Comparison of ENCODE assay signal across 8 cellular contexts in genomic region chr14:92748259-92749016, GRCh38. TPM values are rescaled to one million over a fixed set of nuclear protein-coding genes. Genes with fewer than 3 reads are reported as not detected.
DNase-seq lines count a peak whose midpoint lies in the region; ATAC-seq, FAIRE-seq and TF ChIP-seq lines count a peak whose summit lies in the region.

Gene LGMN, minus strand, starts transcription at chr14:92748627. Its CDS starts 15,841 bp downstream, at chr14:92732786.

- peaks cover 4% of the 10 kb centered on the region; the same call in 1 of the 3 replicates for H3K4me1 ChIP-seq in A549
- peaks cover 10% of the 10 kb centered on the region for H3K4me1 ChIP-seq in ectodermal cell (ENCODE audit: control insufficient read depth, insufficient read depth, low read length)

- H3K9me3 ChIP-seq in A549 (no peaks in the 10 kb centered on the region), ectodermal cell (ENCODE audit: control insufficient read depth, low read length) (no peaks in the 10 kb centered on the region)

- H3K4me2 ChIP-seq in A549 = peak within 1 kb of the TSS; percentile 96

- WGBS in A549 (ENCODE audit: missing lambda C conversion rate) = 3% methylated on average over 17 of the region's 50 CpGs
- WGBS in ectodermal cell, 2 experiments = 1% methylated on average over 50 of the region's 50 CpGs
- 1% methylated on average over 19 to 40 of the region's 50 CpGs for WGBS in lower leg skin, 2 donors

- H3K27ac ChIP-seq in A549 (peak within 1 kb of the TSS; percentile 75 to 91), ectodermal cell (ENCODE audit: insufficient read depth, low read depth, low read length, poor library complexity, severe bottlenecking) (peak within 1 kb of the TSS; percentile 33)

- no peak for FAIRE-seq in A549 (lab: Jason Lieb, UNC)

- intact Hi-C loops in lower leg skin (cut with DNase I; ENCODE audit: low total_unique reads) = no loop called here

- TF ChIP-seq RAD21 in A549 (conservative IDR thresholded peaks at IDR 0.05 in 1 of 2, IDR thresholded peaks at IDR 0.05 in 1 of 2) = no peak

- ATAC-seq in A549 (peak; percentile 100), GM18867 (IDR thresholded peaks at IDR 0.05; ENCODE audit: unreplicated experiment) (peak; percentile 79), HG03103 (IDR thresholded peaks at IDR 0.05; ENCODE audit: low read depth, unreplicated experiment) (peak; percentile 86)

- peak; percentile 97 for TF ChIP-seq POLR2A in A549 (IDR thresholded peaks at IDR 0.05; ENCODE audit: low read length)
- TF ChIP-seq POLR2A in lower leg skin (IDR thresholded peaks at IDR 0.05) = peak in 1 of 2 donors; percentile 92

- POLR2A ChIA-PET in A549 (lab: Yijun Ruan, JAX) = interaction anchor here (0.6 to 1.0 kb wide), 20 partner anchors 9 to 708 kb away, joined by 3 to 30 read pairs (median 5); partner anchors contain the start of genes CPSF2, GOLGA5, NDUFB1 and TRIP11

- TF ChIP-seq EP300 in A549 (IDR thresholded peaks at IDR 0.05) = no peak

- H3K36me3 ChIP-seq in ectodermal cell (ENCODE audit: control insufficient read depth, insufficient read depth, low read length) = no peaks in the 10 kb centered on the region

- CTCF ChIA-PET in A549 (lab: Yijun Ruan, JAX) = interaction anchor here (0.7 to 1.6 kb wide), 6 partner anchors 15 to 58 kb away, joined by 3 to 5 read pairs (median 4); no protein-coding TSS in a partner anchor

- DNase-seq in A549 (ENCODE audit: low read depth in 1 of 2, low spot score in 1 of 2) (peak; percentile 94 to 97), NCI-H460 (ENCODE audit: extremely low read depth, low read depth) (peak; percentile 93), lower leg skin (ENCODE audit: low spot score in 2 of 2) (peak; percentile 95 to 99)
- peak; percentile 67 to 73 for DNase-seq in activated CD8-positive, alpha-beta memory T cell treated with anti-CD3 and anti-CD28 coated beads for 1 hour (ENCODE audit: extremely low read depth in 1 of 2, low read depth in 1 of 2)
- peak; percentile 82 for DNase-seq in stimulated activated CD4-positive, alpha-beta T cell treated with anti-CD3 and anti-CD28 coated beads, Interleukin-4, amount 100 ng/mL, for 24 hours

- no peaks in the 10 kb centered on the region for H3K27me3 ChIP-seq in ectodermal cell (ENCODE audit: control insufficient read depth, insufficient read depth, low read length, poor library complexity, severe bottlenecking)

- TF ChIP-seq CTCF in A549 (IDR thresholded peaks at IDR 0.05) = no peak
- no peak for TF ChIP-seq CTCF in lower leg skin (IDR thresholded peaks at IDR 0.05)

- H3K4me3 ChIP-seq in A549 = peak within 1 kb of the TSS; percentile 73
- H3K4me3 ChIP-seq in ectodermal cell (ENCODE audit: insufficient read depth, low read depth, low read length) = peak within 1 kb of the TSS; percentile 92
- H3K4me3 ChIP-seq in lower leg skin (ENCODE audit: low read depth, poor library complexity, severe bottlenecking) = peak within 1 kb of the TSS; percentile 82

TF ChIP-seq in A549, 52 proteins besides CTCF, POLR2A, EP300 and RAD21:
- TF ChIP-seq SMC3 (IDR thresholded peaks at IDR 0.05) (no peak), PHF8 (IDR thresholded peaks at IDR 0.05; ENCODE audit: borderline replicate concordance, low read depth) (peak; percentile 90), JUNB (IDR thresholded peaks at IDR 0.05) (no peak), TFCP2L1 (CRISPR knock-in tag; IDR thresholded peaks at IDR 0.05) (0 out of 2 replicates have a peak, but pooled peaks have one; percentile 62), JUN (IDR thresholded peaks at IDR 0.05) (peak in 1 of 2 experiments; percentile 80; a peak in 4 of 5 replicates), CBX8 (IDR thresholded peaks at IDR 0.05) (no peak), PBX3 (IDR thresholded peaks at IDR 0.05) (peak; percentile 43; the same call in 1 of the 2 replicates), E2F6 (IDR thresholded peaks at IDR 0.05; ENCODE audit: borderline replicate concordance, low read depth) (peak; percentile 87), MAX (IDR thresholded peaks at IDR 0.05) (peak; percentile 86), BCL3 (IDR thresholded peaks at IDR 0.05) (peak; percentile 76; the same call in 2 of the 3 replicates)

RNA-seq across cellular contexts. Expression of gene LGMN, which starts in this region (rescaled TPM):
- 106 and 136 TPM in 2 replicates for polyA plus RNA-seq in A549 (2011; rRNA removed)
- polyA plus RNA-seq in A549 (2012; cell fraction: cytosol; rRNA removed) = 65.2 and 65.4 TPM in 2 replicates
- 140 TPM in 2 replicates for polyA plus RNA-seq in A549 (2012; cell fraction: nucleus; rRNA removed)
- 59.6 to 70.4 TPM (median 66.2 TPM) in 3 replicates for polyA plus RNA-seq in A549 (2017; fragmentation: RNase III; extraction: RNeasy Plus Mini Kit Qiagen cat#74134 plus additional on column Dnase treatment)
- polyA minus RNA-seq in A549 (2011; rRNA and poly(A)+ RNA removed) = 65.5 and 79.0 TPM in 2 replicates
- 54.1 and 55.4 TPM in 2 replicates for total RNA-seq in NCI-H460 (2014; rRNA removed; shearing (Covaris generic))
- polyA plus RNA-seq in NCI-H460 (2014; cell fraction: nucleus; rRNA removed) = 60.3 and 83.9 TPM in 2 replicates
- 75.7 TPM for polyA plus RNA-seq in ectodermal cell (2013, experiment 1 of 4)
- polyA plus RNA-seq in ectodermal cell (2013, experiment 2 of 4) = 84.9 TPM
- polyA plus RNA-seq in ectodermal cell (2013, experiment 3 of 4) = 83.3 TPM
- polyA plus RNA-seq in ectodermal cell (2013, experiment 4 of 4) = 96.3 TPM
- total RNA-seq in lower leg skin = 10 to 100 TPM; 36.5 to 48.0 (median 41.3) TPM

Comparison
In these comparisons a context has a peak if more than half of its experiments do, and no peak if none do; other contexts are left out.
1. Peak in every context shown above with its lines: DNase-seq, ATAC-seq, H3K4me3 ChIP-seq and H3K27ac ChIP-seq.